In genomic region chr7:30433506-30433905, GRCh38 we compare ENCODE assay signal across 14 cellular contexts. TPM values are rescaled to one million over a fixed set of nuclear protein-coding genes. Genes with fewer than 3 reads are reported as not detected.
DNase-seq lines count a peak whose midpoint lies in the region; ATAC-seq and TF ChIP-seq lines count a peak whose summit lies in the region.
"Had no signal": no experiment of that assay in that cellular context is flagged by ENCODE, and none has a peak within 500 bp of the region (broad histone marks: within the 10 kb centered on the region; RNA-seq: fewer than 3 reads in every experiment).

No MANE protein-coding gene starts in this region.

- H3K4me3 Mint-ChIP-seq in activated naive CD8-positive, alpha-beta T cell treated with anti-CD3 and anti-CD28 coated beads for 36 hours, result no peak overlapping the region
- H3K4me3 Mint-ChIP-seq in activated naive CD8-positive, alpha-beta T cell treated with anti-CD3 and anti-CD28 coated beads, Interleukin-2, amount 50 U/mL, for 24 hours, result no peak overlapping the region
- no peak overlapping the region for H3K4me3 Mint-ChIP-seq in activated B cell treated with CpG ODN at 0.5 μM for 24 hours
- no peak overlapping the region for H3K4me3 Mint-ChIP-seq in activated CD8-positive, alpha-beta T cell treated with anti-CD3 and anti-CD28 coated beads, Interleukin-2, amount 10 ng/mL, durations not matched to agents 7 days and 5 days

- H3K4me1 ChIP-seq in lung (ENCODE audit: control insufficient read depth in 2 of 2, insufficient read depth in 2 of 2, low read length in 2 of 2), result peaks cover 10 to 16% of the 10 kb centered on the region in 2 donors
- peaks cover 0 to 40% (median 27%) of the 10 kb centered on the region in 4 donors for H3K4me1 ChIP-seq in tibial artery
- peaks cover 15% of the 10 kb centered on the region for H3K4me1 ChIP-seq in psoas muscle
- H3K4me1 ChIP-seq: prostate gland had no signal

- H3K27ac ChIP-seq in lung (ENCODE audit: low read depth in 1 of 2, low read length in 1 of 2), result peak overlapping the region in 1 of 2 donors; percentile 49
- peak overlapping the region; percentile 67 to 70 for H3K27ac ChIP-seq in tibial artery
- H3K27ac ChIP-seq in psoas muscle, result no peak overlapping the region
- H3K27ac ChIP-seq: 22Rv1, SK-N-MC had no signal

- POLR2A ChIA-PET in activated B cell treated with CpG ODN at 0.5 μM for 24 hours (lab: Charles Lee), result no interaction called here
- POLR2A ChIA-PET in activated CD8-positive, alpha-beta T cell treated with anti-CD3 and anti-CD28 coated beads, Interleukin-2, amount 10 ng/mL, durations not matched to agents 7 days and 5 days (lab: Charles Lee), result no interaction called here

- no peak for ATAC-seq in activated naive CD8-positive, alpha-beta T cell treated with anti-CD3 and anti-CD28 coated beads, Interleukin-2, amount 50 U/mL, for 24 hours
- no peak for ATAC-seq in activated B cell treated with CpG ODN at 0.5 μM for 24 hours (ENCODE audit: low read depth)
- ATAC-seq in lung (ENCODE audit: insufficient read depth, low FRiP score), result peak; percentile 4
- ATAC-seq in activated CD8-positive, alpha-beta T cell treated with anti-CD3 and anti-CD28 coated beads, Interleukin-2, amount 10 ng/mL, durations not matched to agents 7 days and 5 days, result no peak
- ATAC-seq in psoas muscle, result no peak
- ATAC-seq: esophagus mucosa had no signal

- TF ChIP-seq CTCF in activated B cell treated with CpG ODN at 0.5 μM for 24 hours (IDR thresholded peaks at IDR 0.05) (no peak), lung (IDR thresholded peaks at IDR 0.05; ENCODE audit: control extremely low read depth, extremely low read depth) (no peak), tibial artery (IDR thresholded peaks at IDR 0.05) (no peak), psoas muscle (IDR thresholded peaks at IDR 0.05) (no peak)

- no peaks in the 10 kb centered on the region for H3K27me3 ChIP-seq in lung (ENCODE audit: control insufficient read depth, insufficient read depth)
- no peaks in the 10 kb centered on the region for H3K27me3 ChIP-seq in tibial artery
- no peaks in the 10 kb centered on the region for H3K27me3 ChIP-seq in psoas muscle (ENCODE audit: insufficient read depth in 3 of 3, low read length in 2 of 3)

- H3K9me3 ChIP-seq in lung (ENCODE audit: control insufficient read depth in 2 of 2, insufficient read depth in 1 of 2, low read length in 1 of 2), result peaks cover 0 to 2% of the 10 kb centered on the region in 2 donors
- no peaks in the 10 kb centered on the region for H3K9me3 ChIP-seq in tibial artery
- H3K9me3 ChIP-seq in psoas muscle, result no peaks in the 10 kb centered on the region
- H3K9me3 ChIP-seq: prostate gland had no signal

- H3K36me3 ChIP-seq in lung (ENCODE audit: control insufficient read depth in 2 of 2, insufficient read depth in 2 of 2, low read length in 2 of 2) (peaks cover 8 to 41% of the 10 kb centered on the region in 2 donors), tibial artery (peaks cover 10 to 61% (median 47%) of the 10 kb centered on the region in 3 donors), psoas muscle (ENCODE audit: insufficient read depth in 1 of 2, low read depth in 1 of 2) (peaks cover 0 to 40% of the 10 kb centered on the region in 2 donors)
- H3K36me3 ChIP-seq: prostate gland had no signal

- H3K4me3 ChIP-seq in lung, result no peak overlapping the region
- H3K4me3 ChIP-seq in tibial artery, result no peak overlapping the region
- H3K4me3 ChIP-seq in psoas muscle, result no peak overlapping the region
- H3K4me3 ChIP-seq: prostate gland, SK-N-MC had no signal

- H3K36me3 Mint-ChIP-seq in activated naive CD8-positive, alpha-beta T cell treated with anti-CD3 and anti-CD28 coated beads for 36 hours, result peaks cover 20% of the 10 kb centered on the region
- peaks cover 32% of the 10 kb centered on the region for H3K36me3 Mint-ChIP-seq in activated naive CD8-positive, alpha-beta T cell treated with anti-CD3 and anti-CD28 coated beads, Interleukin-2, amount 50 U/mL, for 24 hours (ENCODE audit: low read depth)
- peaks cover 66% of the 10 kb centered on the region for H3K36me3 Mint-ChIP-seq in activated B cell treated with CpG ODN at 0.5 μM for 24 hours (ENCODE audit: low read depth)
- H3K36me3 Mint-ChIP-seq in activated CD8-positive, alpha-beta T cell treated with anti-CD3 and anti-CD28 coated beads, Interleukin-2, amount 10 ng/mL, durations not matched to agents 7 days and 5 days (ENCODE audit: low read depth), result peaks cover 68% of the 10 kb centered on the region

- H3K27me3 Mint-ChIP-seq in activated naive CD8-positive, alpha-beta T cell treated with anti-CD3 and anti-CD28 coated beads for 36 hours, result no peaks in the 10 kb centered on the region
- H3K27me3 Mint-ChIP-seq in activated naive CD8-positive, alpha-beta T cell treated with anti-CD3 and anti-CD28 coated beads, Interleukin-2, amount 50 U/mL, for 24 hours, result no peaks in the 10 kb centered on the region
- H3K27me3 Mint-ChIP-seq in activated B cell treated with CpG ODN at 0.5 μM for 24 hours, result no peaks in the 10 kb centered on the region
- H3K27me3 Mint-ChIP-seq in activated CD8-positive, alpha-beta T cell treated with anti-CD3 and anti-CD28 coated beads, Interleukin-2, amount 10 ng/mL, durations not matched to agents 7 days and 5 days (ENCODE audit: low read depth), result no peaks in the 10 kb centered on the region

- 68 to 78% methylated on average over 1 of the region's 1 CpG for WGBS in lung, 2 donors
- 58 to 76% (median 71%) methylated on average over 1 of the region's 1 CpG for WGBS in psoas muscle, 3 donors

- H3K9me3 Mint-ChIP-seq in activated naive CD8-positive, alpha-beta T cell treated with anti-CD3 and anti-CD28 coated beads for 36 hours, result no peaks in the 10 kb centered on the region
- H3K9me3 Mint-ChIP-seq in activated naive CD8-positive, alpha-beta T cell treated with anti-CD3 and anti-CD28 coated beads, Interleukin-2, amount 50 U/mL, for 24 hours, result no peaks in the 10 kb centered on the region
- peaks cover 3% of the 10 kb centered on the region for H3K9me3 Mint-ChIP-seq in activated B cell treated with CpG ODN at 0.5 μM for 24 hours
- no peaks in the 10 kb centered on the region for H3K9me3 Mint-ChIP-seq in activated CD8-positive, alpha-beta T cell treated with anti-CD3 and anti-CD28 coated beads, Interleukin-2, amount 10 ng/mL, durations not matched to agents 7 days and 5 days (ENCODE audit: insufficient read depth)
- H3K9me3 Mint-ChIP-seq: activated T-helper 2 cell treated with anti-CD3 and anti-CD28 coated beads, Interferon-gamma antibody, Interleukin-2, Interleukin-4, amounts not matched to agents 10 μg/mL and 5 μg/mL and 100 μg/mL, durations not matched to agents 14 hours and 24 hours and 36 hours had no signal

- intact Hi-C loops in activated B cell treated with CpG ODN at 0.5 μM for 24 hours (cut with micrococcal nuclease) (no loop called here), tibial artery (cut with DNase I; ENCODE audit: low total_unique reads) (no loop called here), psoas muscle (cut with DNase I) (no loop called here)

- peak overlapping the region; percentile 2 for H3K27ac Mint-ChIP-seq in activated naive CD8-positive, alpha-beta T cell treated with anti-CD3 and anti-CD28 coated beads for 36 hours
- no peak overlapping the region for H3K27ac Mint-ChIP-seq in activated naive CD8-positive, alpha-beta T cell treated with anti-CD3 and anti-CD28 coated beads, Interleukin-2, amount 50 U/mL, for 24 hours
- H3K27ac Mint-ChIP-seq in activated B cell treated with CpG ODN at 0.5 μM for 24 hours, result peak overlapping the region; percentile 82
- H3K27ac Mint-ChIP-seq in activated CD8-positive, alpha-beta T cell treated with anti-CD3 and anti-CD28 coated beads, Interleukin-2, amount 10 ng/mL, durations not matched to agents 7 days and 5 days, result no peak overlapping the region
- H3K27ac Mint-ChIP-seq: activated T-helper 2 cell treated with anti-CD3 and anti-CD28 coated beads, Interferon-gamma antibody, Interleukin-2, Interleukin-4, amounts not matched to agents 10 μg/mL and 5 μg/mL and 100 μg/mL, durations not matched to agents 14 hours and 24 hours and 36 hours had no signal

- H3K4me1 Mint-ChIP-seq in activated naive CD8-positive, alpha-beta T cell treated with anti-CD3 and anti-CD28 coated beads for 36 hours, result peaks cover 3% of the 10 kb centered on the region
- peaks cover 10% of the 10 kb centered on the region for H3K4me1 Mint-ChIP-seq in activated naive CD8-positive, alpha-beta T cell treated with anti-CD3 and anti-CD28 coated beads, Interleukin-2, amount 50 U/mL, for 24 hours
- peaks cover 79% of the 10 kb centered on the region for H3K4me1 Mint-ChIP-seq in activated B cell treated with CpG ODN at 0.5 μM for 24 hours
- H3K4me1 Mint-ChIP-seq in activated CD8-positive, alpha-beta T cell treated with anti-CD3 and anti-CD28 coated beads, Interleukin-2, amount 10 ng/mL, durations not matched to agents 7 days and 5 days (ENCODE audit: low read depth), result peaks cover 11% of the 10 kb centered on the region

- CTCF ChIA-PET in activated B cell treated with CpG ODN at 0.5 μM for 24 hours (lab: Charles Lee), result no interaction called here
- CTCF ChIA-PET in activated CD8-positive, alpha-beta T cell treated with anti-CD3 and anti-CD28 coated beads, Interleukin-2, amount 10 ng/mL, durations not matched to agents 7 days and 5 days (lab: Charles Lee), result no interaction called here

- DNase-seq in activated naive CD8-positive, alpha-beta T cell treated with anti-CD3 and anti-CD28 coated beads for 36 hours, result no peak
- DNase-seq in activated naive CD8-positive, alpha-beta T cell treated with anti-CD3 and anti-CD28 coated beads, Interleukin-2, amount 50 U/mL, for 24 hours, result no peak
- no peak for DNase-seq in activated B cell treated with CpG ODN at 0.5 μM for 24 hours
- no peak for DNase-seq in lung (ENCODE audit: low spot score)
- no peak for DNase-seq in tibial artery
- DNase-seq in activated CD8-positive, alpha-beta T cell treated with anti-CD3 and anti-CD28 coated beads, Interleukin-2, amount 10 ng/mL, durations not matched to agents 7 days and 5 days, result no peak
- DNase-seq in NCI-H2196 treated with DMSO at 0.1 percent for 48 hours (lab: John Stamatoyannopoulos, UW; ENCODE audit: unreplicated experiment), result no peak
- no peak for DNase-seq in psoas muscle
- DNase-seq: NCI-H187 treated with DMSO at 0.1 percent for 48 hours had no signal

RNA-seq across cellular contexts. Expression of gene NOD1, which starts 45.1 kb away (rescaled TPM):
- 10 to 100 TPM; 12.6 to 12.8 TPM for total RNA-seq in activated naive CD8-positive, alpha-beta T cell treated with anti-CD3 and anti-CD28 coated beads for 36 hours
- total RNA-seq in activated B cell treated with CpG ODN at 0.5 μM for 24 hours, result 11.7 and 14.0 TPM in 2 replicates
- 10 to 100 TPM; 22.0 to 46.1 TPM for total RNA-seq in lung
- polyA plus RNA-seq in lung, result 10 to 100 TPM; 11.5 to 21.0 TPM
- 10 to 100 TPM; 22.3 to 25.2 TPM for total RNA-seq in activated CD8-positive, alpha-beta T cell treated with anti-CD3 and anti-CD28 coated beads, Interleukin-2, amount 10 ng/mL, durations not matched to agents 7 days and 5 days
- 1 to 10 TPM; 2.5 to 4.1 (median 2.9) TPM for total RNA-seq in psoas muscle
- polyA plus RNA-seq in psoas muscle, result 1 to 10 TPM; 1.7 to 3.3 (median 2.0) TPM

Comparison
In these comparisons a context has a peak if more than half of its experiments do, and no peak if none do; other contexts are left out.
1. H3K27ac Mint-ChIP-seq: peak in activated naive CD8-positive, alpha-beta T cell treated with anti-CD3 and anti-CD28 coated beads for 36 hours (single experiment) and activated B cell treated with CpG ODN at 0.5 μM for 24 hours (single experiment); none in activated naive CD8-positive, alpha-beta T cell treated with anti-CD3 and anti-CD28 coated beads, Interleukin-2, amount 50 U/mL, for 24 hours (single experiment) and activated CD8-positive, alpha-beta T cell treated with anti-CD3 and anti-CD28 coated beads, Interleukin-2, amount 10 ng/mL, durations not matched to agents 7 days and 5 days (single experiment).